Comparison of ENCODE assay signal across 23 cellular contexts in the genomic region with DNA sequence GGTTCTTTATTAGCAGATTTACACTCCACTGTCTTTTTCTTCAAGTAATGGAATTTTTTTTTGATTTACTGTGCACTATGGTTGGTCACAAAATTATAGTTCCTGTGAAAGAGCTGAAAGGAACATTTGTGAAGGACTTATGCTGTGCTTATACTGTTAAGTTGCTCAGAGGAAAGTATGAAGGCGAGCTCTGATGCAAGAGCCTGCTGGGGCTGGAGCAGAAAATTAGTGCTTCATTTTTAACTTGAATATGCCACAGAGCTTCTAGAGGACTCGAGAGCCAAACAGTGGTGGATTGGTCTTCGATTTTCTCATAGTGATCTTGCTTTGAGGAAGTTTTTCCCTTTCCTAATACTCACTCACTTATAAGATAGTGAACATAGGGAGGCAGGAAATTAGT. TPM values are rescaled to one million over a fixed set of nuclear protein-coding genes. Genes with fewer than 3 reads are reported as not detected.
DNase-seq lines count a peak whose midpoint lies in the region; ATAC-seq, FAIRE-seq and TF ChIP-seq lines count a peak whose summit lies in the region.
"Had no signal": no experiment of that assay in that cellular context is flagged by ENCODE, and none has a peak within 500 bp of the region (broad histone marks: within the 10 kb centered on the region; RNA-seq: fewer than 3 reads in every experiment).

No MANE protein-coding gene starts in this region.

- peaks cover 79% of the 10 kb centered on the region for H3K4me1 Mint-ChIP-seq in Calu3 (ENCODE audit: low read depth, unreplicated experiment)
- H3K4me1 Mint-ChIP-seq: T-cell had no signal

- H3K27ac Mint-ChIP-seq in Calu3 (ENCODE audit: unreplicated experiment): peak overlapping the region; percentile 94
- H3K27ac Mint-ChIP-seq: activated CD4-positive, alpha-beta memory T cell treated with anti-CD3 and anti-CD28 coated beads for 36 hours; activated naive CD4-positive, alpha-beta T cell treated with anti-CD3 and anti-CD28 coated beads for 36 hours; T-cell had no signal

- POLR2A ChIA-PET in PC-3 (lab: Charles Lee; ENCODE audit: unreplicated experiment): no interaction called here

- intact Hi-C loops in Calu3 (cut with micrococcal nuclease; ENCODE audit: unreplicated experiment): loop anchor here (2.0 to 10.0 kb wide), 3 partner anchors 15 to 525 kb away; no protein-coding TSS in a partner anchor
- intact Hi-C loops in PC-3 (cut with micrococcal nuclease): no loop called here

- TF ChIP-seq CTCF in Calu3 (IDR thresholded peaks at IDR 0.05; ENCODE audit: unreplicated experiment) (no peak), brain microvascular endothelial cell (IDR thresholded peaks at IDR 0.05; ENCODE audit: low read depth, low read length, missing control alignments) (no peak), hepatocyte (IDR thresholded peaks at IDR 0.05; ENCODE audit: poor library complexity) (no peak), PC-3 (conservative IDR thresholded peaks at IDR 0.05; ENCODE audit: low read depth, low read length) (no peak), WERI-Rb-1 (IDR thresholded peaks at IDR 0.05; ENCODE audit: low read depth, low read length) (no peak)

- no peak overlapping the region for H2AFZ ChIP-seq in hepatocyte
- no peak overlapping the region for H2AFZ ChIP-seq in PC-3 (ENCODE audit: low read length)

- FAIRE-seq in small intestine (lab: Jason Lieb, UNC) (no peak), GM19239 (lab: Jason Lieb, UNC) (no peak)

- H3K36me3 ChIP-seq in brain microvascular endothelial cell (replicated peaks) (peaks cover 49% of the 10 kb centered on the region), hepatocyte (replicated peaks; ENCODE audit: insufficient read depth, low read depth) (no peaks in the 10 kb centered on the region), small intestine (ENCODE audit: control insufficient read depth in 2 of 2, insufficient read depth in 2 of 2, low read length in 2 of 2) (peaks cover 0 to 3% of the 10 kb centered on the region in 2 donors), PC-3 (ENCODE audit: low read depth, low read length) (peaks cover 15% of the 10 kb centered on the region; the same call in 1 of the 2 replicates), WERI-Rb-1 (no peaks in the 10 kb centered on the region)

- H3K4me3 ChIP-seq in brain microvascular endothelial cell (ENCODE audit: low read depth, low read length): no peak overlapping the region
- no peak overlapping the region for H3K4me3 ChIP-seq in hepatocyte
- no peak overlapping the region for H3K4me3 ChIP-seq in small intestine (ENCODE audit: low read depth in 1 of 2, low read length in 2 of 2)
- H3K4me3 ChIP-seq in PC-3 (ENCODE audit: low read length): no peak overlapping the region
- H3K4me3 ChIP-seq in WERI-Rb-1 (ENCODE audit: low read depth, low read length): no peak overlapping the region

- H3K9me2 ChIP-seq in hepatocyte (replicated peaks; ENCODE audit: insufficient read depth): no peaks in the 10 kb centered on the region
- H3K9me2 ChIP-seq in PC-3 (replicated peaks; ENCODE audit: low read length): no peaks in the 10 kb centered on the region

- H3K4me3 Mint-ChIP-seq in Calu3 (ENCODE audit: low read depth, unreplicated experiment): peak overlapping the region; percentile 50
- H3K4me3 Mint-ChIP-seq: activated CD4-positive, alpha-beta memory T cell treated with anti-CD3 and anti-CD28 coated beads for 36 hours; activated naive CD4-positive, alpha-beta T cell treated with anti-CD3 and anti-CD28 coated beads for 36 hours; brain; T-cell had no signal

- H3K79me2 ChIP-seq in hepatocyte (peaks cover 85% of the 10 kb centered on the region), PC-3 (ENCODE audit: low read length) (no peaks in the 10 kb centered on the region)

- H3K27ac ChIP-seq in brain microvascular endothelial cell (peak overlapping the region; percentile 81), hepatocyte (peak overlapping the region; percentile 94), small intestine (ENCODE audit: low read depth in 1 of 2, low read length in 1 of 2) (peak overlapping the region; percentile 61 to 65), PC-3 (ENCODE audit: low read length) (no peak overlapping the region), WERI-Rb-1 (no peak overlapping the region)
- H3K27ac ChIP-seq: C4-2B had no signal

- H3K9me3 ChIP-seq in hepatocyte (ENCODE audit: low read depth) (no peaks in the 10 kb centered on the region), small intestine (ENCODE audit: control insufficient read depth, low read depth) (no peaks in the 10 kb centered on the region), PC-3 (ENCODE audit: low read length) (no peaks in the 10 kb centered on the region), WERI-Rb-1 (ENCODE audit: severe bottlenecking) (no peaks in the 10 kb centered on the region)

- in situ Hi-C loops in brain microvascular endothelial cell (cut with HindIII; ENCODE audit: low pct_ligation_motif_present, low sequenced_read_pairs): loop anchor here (25.0 kb wide), 1 partner anchor 373 kb away; no protein-coding TSS in a partner anchor

- H3K27me3 ChIP-seq in brain microvascular endothelial cell (replicated peaks): no peaks in the 10 kb centered on the region
- no peaks in the 10 kb centered on the region for H3K27me3 ChIP-seq in hepatocyte
- no peaks in the 10 kb centered on the region for H3K27me3 ChIP-seq in small intestine (ENCODE audit: control insufficient read depth in 2 of 2, insufficient read depth in 2 of 2, low read length in 2 of 2)
- H3K27me3 ChIP-seq in PC-3 (ENCODE audit: low read length): no peaks in the 10 kb centered on the region
- H3K27me3 ChIP-seq in WERI-Rb-1 (ENCODE audit: insufficient read depth, low read depth, severe bottlenecking): peaks cover 95% of the 10 kb centered on the region

- H3K4me2 ChIP-seq in hepatocyte (peak overlapping the region; percentile 63), PC-3 (ENCODE audit: low read length) (no peak overlapping the region)

- H3K9me3 Mint-ChIP-seq in Calu3 (ENCODE audit: low read depth, unreplicated experiment): no peaks in the 10 kb centered on the region
- H3K9me3 Mint-ChIP-seq: activated CD4-positive, alpha-beta memory T cell treated with anti-CD3 and anti-CD28 coated beads for 36 hours; activated naive CD4-positive, alpha-beta T cell treated with anti-CD3 and anti-CD28 coated beads for 36 hours; T-cell had no signal

- H3F3A ChIP-seq in PC-3 (ENCODE audit: low read length, unreplicated experiment): no peaks in the 10 kb centered on the region

- peaks cover 89% of the 10 kb centered on the region for H3K36me3 Mint-ChIP-seq in Calu3 (ENCODE audit: insufficient read depth, unreplicated experiment)
- H3K36me3 Mint-ChIP-seq: activated CD4-positive, alpha-beta memory T cell treated with anti-CD3 and anti-CD28 coated beads for 36 hours; brain; T-cell had no signal

- H3K27me3 Mint-ChIP-seq in Calu3 (ENCODE audit: unreplicated experiment): no peaks in the 10 kb centered on the region

- BruUV-seq in Calu3 (replicated peaks; lab: Mats Ljungman, UMichigan): no TSS peak
- no TSS peak for BruUV-seq in PC-3 (replicated peaks; lab: Mats Ljungman, UMichigan)

- peaks cover 98% of the 10 kb centered on the region for H3K4me1 ChIP-seq in hepatocyte (ENCODE audit: insufficient read depth)
- peaks cover 6 to 10% of the 10 kb centered on the region in 2 donors for H3K4me1 ChIP-seq in small intestine (ENCODE audit: control insufficient read depth in 2 of 2, insufficient read depth in 1 of 2, low read depth in 1 of 2, low read length in 1 of 2)
- H3K4me1 ChIP-seq in PC-3 (ENCODE audit: insufficient read depth, low read length): peaks cover 5% of the 10 kb centered on the region; the same call in 1 of the 2 replicates

- CTCF ChIA-PET in Calu3 (lab: Charles Lee) (interaction anchor here (1.0 to 1.4 kb wide), 2 partner anchors 15 to 374 kb away, joined by 3 to 4 read pairs; no protein-coding TSS in a partner anchor), PC-3 (lab: Charles Lee) (no interaction called here)

- 74% methylated on average over 3 of the region's 3 CpGs for WGBS in hepatocyte (ENCODE audit: low lambda C conversion rate, missing lambda C conversion rate)
- 26 to 55% (median 36%) methylated on average over 3 of the region's 3 CpGs for WGBS in small intestine, 3 donors

- ATAC-seq in PC-3 (no peak), HG02840 (IDR thresholded peaks at IDR 0.05; ENCODE audit: low FRiP score, unreplicated experiment) (no peak)
- ATAC-seq: T-cell had no signal

- H3K9ac ChIP-seq in PC-3 (ENCODE audit: low read length): no peak overlapping the region

- DNase-seq in Calu3 (no peak), brain microvascular endothelial cell (no peak), hepatocyte (ENCODE audit: low spot score) (no peak), small intestine (no peak), PC-3 (no peak), GM19239 (ENCODE audit: insufficient read length, low spot score) (no peak), WERI-Rb-1 (no peak)
- DNase-seq: ACHN; activated CD4-positive, alpha-beta memory T cell treated with anti-CD3 and anti-CD28 coated beads for 36 hours; activated naive CD4-positive, alpha-beta T cell treated with anti-CD3 and anti-CD28 coated beads for 36 hours; DMS153; erythroblast; GF-D8; GOT3; NCI-H1417 treated with DMSO at 0.1 percent for 48 hours; NCI-H524 treated with DMSO at 0.1 percent for 48 hours; SIG-M5; stimulated activated CD4-positive, alpha-beta T cell treated with anti-CD3 and anti-CD28 coated beads, Interleukin-1b, Interleukin-23, amount 100 ng/mL, for 48 hours; stimulated activated naive CD4-positive, alpha-beta T cell treated with Interleukin-2 at 50 U/mL for 16 hours; T-cell had no signal

- H4K20me1 ChIP-seq in hepatocyte (ENCODE audit: insufficient read depth, poor library complexity, severe bottlenecking) (peaks cover 40% of the 10 kb centered on the region), PC-3 (ENCODE audit: low read length) (no peaks in the 10 kb centered on the region; the same call in 1 of the 2 replicates)

RNA-seq across cellular contexts. Expression of gene GATA6, which starts 20.0 kb away (rescaled TPM):
- total RNA-seq in Calu3 (2022): 54.6 and 58.4 TPM in 2 replicates
- total RNA-seq in hepatocyte: 122 and 125 TPM in 2 replicates
- 116 and 128 TPM in 2 replicates for polyA plus RNA-seq in hepatocyte
- polyA plus RNA-seq in small intestine: 10 to 100 TPM; 25.9 to 36.9 (median 27.8) TPM
- 19.4 and 24.1 TPM in 2 replicates for total RNA-seq in PC-3 (2014; rRNA removed)
- total RNA-seq: activated naive CD4-positive, alpha-beta T cell treated with anti-CD3 and anti-CD28 coated beads for 36 hours had no signal

Comparison
In these comparisons a context has a peak if more than half of its experiments do, and no peak if none do; other contexts are left out.
1. H3K27ac ChIP-seq: peak in brain microvascular endothelial cell (single experiment), hepatocyte (single experiment) and small intestine (2 of 2); none in PC-3 (single experiment) and WERI-Rb-1 (single experiment).